ENCODE assay signal across 1 cellular context in genomic region chr7:22672892-22673637, GRCh38.
TF ChIP-seq lines count a peak whose summit lies in the region.

No MANE protein-coding gene starts in this region.

TF ChIP-seq in SK-N-SH treated with all-trans-retinoic acid at 6 μM for 48 hours, 23 proteins besides CTCF, POLR2A, EP300 and RAD21 (continued from another document):
- TF ChIP-seq CSRNP3 (CRISPR knock-in tag; IDR thresholded peaks at IDR 0.05) (no peak), CSDC2 (CRISPR knock-in tag; IDR thresholded peaks at IDR 0.05) (no peak)
